Comparison of ENCODE assay signal across 15 cellular contexts in genomic region chr3:98761656-98762229, GRCh38. TPM values are rescaled to one million over a fixed set of nuclear protein-coding genes. Genes with fewer than 3 reads are reported as not detected.
DNase-seq lines count a peak whose midpoint lies in the region; ATAC-seq and TF ChIP-seq lines count a peak whose summit lies in the region.
"Had no signal": no experiment of that assay in that cellular context is flagged by ENCODE, and none has a peak within 500 bp of the region (broad histone marks: within the 10 kb centered on the region; RNA-seq: fewer than 3 reads in every experiment).

No MANE protein-coding gene starts in this region.

- DNase-seq in MM.1S (peak; percentile 67), SIG-M5 treated with dmso at 0.1 percent for 504 hours (lab: John Stamatoyannopoulos, UW; ENCODE audit: unreplicated experiment) (peak; percentile 90), heart left ventricle (no peak), suprapubic skin (ENCODE audit: low spot score in 2 of 2) (no peak), ureter (ENCODE audit: low spot score) (no peak), trophoblast cell (no peak)
- DNase-seq: activated B cell treated with CpG ODN at 0.5 μM for 24 hours; activated naive CD4-positive, alpha-beta T cell treated with anti-CD3 and anti-CD28 coated beads for 36 hours; CD8-positive, alpha-beta T cell; H9; NCI-H1105 treated with DMSO at 0.1 percent for 48 hours had no signal

- H2AFZ ChIP-seq in MM.1S (ENCODE audit: low read length): no peak overlapping the region
- H2AFZ ChIP-seq in trophoblast cell (ENCODE audit: insufficient read depth, low read length, poor library complexity): no peak overlapping the region

- no peak for TF ChIP-seq CTCF in MM.1S (IDR thresholded peaks at IDR 0.05; ENCODE audit: low read length)
- no peak for TF ChIP-seq CTCF in heart left ventricle (IDR thresholded peaks at IDR 0.05)
- no peak for TF ChIP-seq CTCF in suprapubic skin (IDR thresholded peaks at IDR 0.05)

- TF ChIP-seq POLR2A in heart left ventricle (IDR thresholded peaks at IDR 0.05) (no peak), suprapubic skin (IDR thresholded peaks at IDR 0.05) (no peak)

- no peaks in the 10 kb centered on the region for H3K9me2 ChIP-seq in MM.1S (replicated peaks; ENCODE audit: insufficient read depth, low read length)

- H3F3A ChIP-seq in MM.1S (ENCODE audit: insufficient read depth, low read length): peaks cover 77% of the 10 kb centered on the region

- no peak overlapping the region for H3K4ac ChIP-seq in trophoblast cell (ENCODE audit: low read depth, low read length)

- H2AK5ac ChIP-seq in trophoblast cell (ENCODE audit: low read length): no peak overlapping the region

- H2BK120ac ChIP-seq in trophoblast cell (ENCODE audit: insufficient read depth, low read length, poor library complexity): no peak overlapping the region

- no peak overlapping the region for H3K14ac ChIP-seq in trophoblast cell (ENCODE audit: low read length)

- H3K18ac ChIP-seq in trophoblast cell (ENCODE audit: low read length): no peak overlapping the region

- TF ChIP-seq EP300 in suprapubic skin (IDR thresholded peaks at IDR 0.05): no peak

- H4K20me1 ChIP-seq in MM.1S (ENCODE audit: insufficient read depth, low read length): no peaks in the 10 kb centered on the region

- no peak overlapping the region for H4K91ac ChIP-seq in trophoblast cell (ENCODE audit: low read depth, low read length)

- no peak overlapping the region for H2BK5ac ChIP-seq in trophoblast cell (ENCODE audit: low read depth, low read length, poor library complexity)

- peak in 3 of 4 donors; percentile 41 to 48 (median 43) for ATAC-seq in heart left ventricle
- no peak for ATAC-seq in GM21576 (IDR thresholded peaks at IDR 0.05; ENCODE audit: unreplicated experiment)
- ATAC-seq: CD8-positive, alpha-beta T cell; naive thymus-derived CD8-positive, alpha-beta T cell had no signal

- H3K4me2 ChIP-seq in MM.1S (ENCODE audit: low read depth, low read length) (peak overlapping the region; percentile 26), trophoblast cell (ENCODE audit: low read length) (no peak overlapping the region)

- H3K79me1 ChIP-seq in trophoblast cell (ENCODE audit: low read length): no peaks in the 10 kb centered on the region

- peaks cover 95% of the 10 kb centered on the region for H3K4me1 ChIP-seq in MM.1S (ENCODE audit: low read length)
- peaks cover 6 to 88% (median 72%) of the 10 kb centered on the region in 12 donors for H3K4me1 ChIP-seq in heart left ventricle
- peaks cover 27% of the 10 kb centered on the region for H3K4me1 ChIP-seq in suprapubic skin
- H3K4me1 ChIP-seq in trophoblast cell (ENCODE audit: control insufficient read depth in 1 of 2, insufficient read depth in 2 of 2, low read length in 2 of 2): no peaks in the 10 kb centered on the region
- H3K4me1 ChIP-seq: breast epithelium had no signal

- no peak overlapping the region for H4K12ac ChIP-seq in trophoblast cell (ENCODE audit: low read depth, low read length)

- 28 to 35% (median 32%) methylated on average over 2 of the region's 2 CpGs for WGBS in heart left ventricle, 4 donors
- 78% methylated on average over 2 of the region's 2 CpGs for WGBS in suprapubic skin
- no CpG with 5 or more reads among the region's 2 CpGs for WGBS in trophoblast cell (ENCODE audit: extremely low coverage, insufficient coverage, insufficient read length)

- H3K23ac ChIP-seq in trophoblast cell (ENCODE audit: low read length): no peak overlapping the region

- H3K36me3 ChIP-seq in MM.1S (replicated peaks; ENCODE audit: insufficient read depth, low read length) (peaks cover 7% of the 10 kb centered on the region; the same call in 1 of the 2 replicates), heart left ventricle (peaks cover 0 to 3% (median 0%) of the 10 kb centered on the region in 9 donors), suprapubic skin (no peaks in the 10 kb centered on the region), trophoblast cell (ENCODE audit: control insufficient read depth in 1 of 2, insufficient read depth in 2 of 2, low read length in 2 of 2) (no peaks in the 10 kb centered on the region)
- H3K36me3 ChIP-seq: breast epithelium had no signal

- H3K9me3 ChIP-seq in MM.1S (replicated peaks; ENCODE audit: insufficient read depth, low read length): no peaks in the 10 kb centered on the region
- H3K9me3 ChIP-seq in heart left ventricle: no peaks in the 10 kb centered on the region
- H3K9me3 ChIP-seq in suprapubic skin: no peaks in the 10 kb centered on the region
- no peaks in the 10 kb centered on the region for H3K9me3 ChIP-seq in trophoblast cell (ENCODE audit: insufficient read depth, low read depth, low read length)
- H3K9me3 ChIP-seq: breast epithelium had no signal

- no peaks in the 10 kb centered on the region for H3K27me3 ChIP-seq in MM.1S (replicated peaks; ENCODE audit: insufficient read depth, low read length)
- no peaks in the 10 kb centered on the region for H3K27me3 ChIP-seq in heart left ventricle
- H3K27me3 ChIP-seq in suprapubic skin: no peaks in the 10 kb centered on the region
- H3K27me3 ChIP-seq in trophoblast cell (ENCODE audit: insufficient read depth, low read length): no peaks in the 10 kb centered on the region
- H3K27me3 ChIP-seq: breast epithelium had no signal

- intact Hi-C loops in heart left ventricle (cut with DNase I): no loop called here

- H2BK12ac ChIP-seq in trophoblast cell (ENCODE audit: low read length): no peak overlapping the region

- H3K27ac ChIP-seq in MM.1S (ENCODE audit: low read length): peak overlapping the region; percentile 89
- H3K27ac ChIP-seq in heart left ventricle: peak overlapping the region; percentile 19 to 82 (median 51)
- peak overlapping the region; percentile 25 for H3K27ac ChIP-seq in suprapubic skin
- H3K27ac ChIP-seq in trophoblast cell (ENCODE audit: low read depth, low read length): no peak overlapping the region
- H3K27ac ChIP-seq: breast epithelium had no signal

- H3K79me2 ChIP-seq in MM.1S (ENCODE audit: low read length) (peaks cover 96% of the 10 kb centered on the region), trophoblast cell (ENCODE audit: control insufficient read depth, insufficient read depth, low read length, poor library complexity) (no peaks in the 10 kb centered on the region)

- H4K8ac ChIP-seq in trophoblast cell (ENCODE audit: low read depth, low read length): no peak overlapping the region

- peak overlapping the region; percentile 42 for H3K9ac ChIP-seq in MM.1S (ENCODE audit: low read length)
- no peak overlapping the region for H3K9ac ChIP-seq in trophoblast cell (ENCODE audit: low read length)

- no peak overlapping the region for H3K4me3 ChIP-seq in MM.1S (ENCODE audit: low read length)
- H3K4me3 ChIP-seq in heart left ventricle: no peak overlapping the region
- no peak overlapping the region for H3K4me3 ChIP-seq in suprapubic skin
- no peak overlapping the region for H3K4me3 ChIP-seq in trophoblast cell (ENCODE audit: low read depth, low read length)
- H3K4me3 ChIP-seq: breast epithelium had no signal

RNA-seq across cellular contexts. Expression of gene ST3GAL6, which starts 1.4 kb away (rescaled TPM):
- total RNA-seq in heart left ventricle (10 to 100 TPM; 35.3 to 91.1 (median 64.5) TPM), suprapubic skin (10 to 100 TPM; 13.1 to 48.0 (median 20.6) TPM), ureter (7.8 TPM)
- polyA plus RNA-seq in heart left ventricle: 10 to 100 TPM; 37.3 to 95.9 TPM
- 8.0 and 8.2 TPM in 2 replicates for polyA plus RNA-seq in trophoblast cell (2013)
- total RNA-seq: activated B cell treated with CpG ODN at 0.5 μM for 24 hours; activated naive CD4-positive, alpha-beta T cell treated with anti-CD3 and anti-CD28 coated beads for 36 hours; CD8-positive, alpha-beta T cell; naive thymus-derived CD8-positive, alpha-beta T cell; NCI-H460 had no signal
- polyA plus RNA-seq: naive thymus-derived CD8-positive, alpha-beta T cell had no signal

Comparison
In these comparisons a context has a peak if more than half of its experiments do, and no peak if none do; other contexts are left out.
1. DNase-seq: peak in MM.1S (single experiment) and SIG-M5 treated with dmso at 0.1 percent for 504 hours (single experiment); none in heart left ventricle (0 of 5), suprapubic skin (0 of 2), ureter (single experiment) and trophoblast cell (0 of 2).